Comparison of ENCODE assay signal across 8 cellular contexts in the genomic region with DNA sequence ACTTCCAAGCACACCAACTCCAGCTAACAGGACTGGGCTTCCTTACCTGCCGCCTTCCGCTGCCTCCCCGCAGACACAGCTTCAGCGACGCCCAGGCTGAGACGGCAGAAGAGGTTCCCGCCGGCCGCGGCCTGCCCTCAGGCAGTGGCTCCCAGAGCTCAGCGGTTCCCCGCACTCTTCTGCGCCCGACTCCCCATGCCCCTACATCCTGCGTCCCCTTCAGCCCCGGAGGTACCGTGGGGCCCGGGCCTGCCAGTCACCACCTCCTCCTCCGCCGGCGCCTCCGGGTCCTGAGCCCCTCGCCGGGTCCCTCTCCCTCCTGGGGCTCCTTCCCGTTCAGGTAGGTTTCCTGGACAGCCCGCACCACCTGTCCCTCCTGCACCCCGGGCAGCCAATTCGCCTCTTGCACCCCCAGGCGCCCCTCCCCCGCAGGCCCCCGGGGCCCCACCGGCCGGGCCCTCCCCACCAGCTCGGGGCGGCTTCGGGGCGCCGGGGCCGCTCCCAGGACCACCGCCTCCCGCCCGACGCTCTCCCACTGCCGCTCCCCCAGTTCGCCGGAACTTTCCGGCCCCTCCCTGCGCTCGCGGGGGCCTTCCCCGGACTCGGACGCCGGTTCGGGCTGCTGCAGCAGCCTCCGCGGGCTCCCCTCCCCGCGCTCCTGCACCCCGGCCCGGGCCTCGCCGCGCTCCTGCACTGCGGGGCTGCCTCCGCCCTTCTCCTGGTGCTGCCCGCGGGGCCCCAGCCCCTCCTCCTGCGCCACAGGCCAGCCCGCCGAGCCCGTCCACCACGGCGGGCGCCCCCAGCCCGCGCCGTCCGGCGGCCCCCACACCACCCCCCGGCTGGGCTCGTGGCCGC. TPM values are rescaled to one million over a fixed set of nuclear protein-coding genes. Genes with fewer than 3 reads are reported as not detected.
DNase-seq lines count a peak whose midpoint lies in the region; ATAC-seq, FAIRE-seq and TF ChIP-seq lines count a peak whose summit lies in the region.

A gene (minus strand): TSS at position 113 of the 855 bp plus-strand sequence. CDS start 19,963 bp downstream, outside the sequence.

- H3K36me3 ChIP-seq in HAP-1 (replicated peaks) (no peaks in the 10 kb centered on the region; the same call in 1 of the 2 replicates), pancreas (no peaks in the 10 kb centered on the region)

- intact Hi-C loops in pancreas (cut with DNase I) = no loop called here

- in situ Hi-C loops in HAP-1 (cut with MboI; ENCODE audit: low sequenced_read_pairs) = no loop called here

- H3K4me1 ChIP-seq in HAP-1 = peaks cover 26% of the 10 kb centered on the region
- H3K4me1 ChIP-seq in pancreas = peaks cover 15 to 28% (median 16%) of the 10 kb centered on the region in 3 donors

- no peak for FAIRE-seq in pancreas (lab: Jason Lieb, UNC)
- no peak for FAIRE-seq in GM12891 (lab: Jason Lieb, UNC)

- H3K27ac ChIP-seq in pancreas = peak within 1 kb of the TSS in 3 of 4 donors; percentile 1 to 58 (median 54)

- peak; percentile 6 to 35 (median 25) for ATAC-seq in pancreas

- 1 to 2% methylated on average over 63 to 83 of the region's 83 CpGs for WGBS in pancreas, 2 donors

- H3K9me3 ChIP-seq in HAP-1 (no peaks in the 10 kb centered on the region), pancreas (no peaks in the 10 kb centered on the region)

- no peak for TF ChIP-seq CTCF in pancreas (IDR thresholded peaks at IDR 0.05)

- no peak for TF ChIP-seq POLR2A in GM12891 (IDR thresholded peaks at IDR 0.05; ENCODE audit: low read depth, low read length)

- H3K4me3 ChIP-seq in HAP-1 (peak within 1 kb of the TSS; percentile 55), pancreas (peak within 1 kb of the TSS; percentile 52 to 69 (median 58))

- DNase-seq in GM03348 (ENCODE audit: low spot score) (peak; percentile 68), HAP-1 (ENCODE audit: low spot score in 2 of 2) (peak in 1 of 2 experiments; percentile 55), NCI-H69 (lab: John Stamatoyannopoulos, UW) (peak; percentile 76), activated gamma-delta T cell (lab: John Stamatoyannopoulos, UW) (peak; percentile 40), germinal center (ENCODE audit: low spot score) (peak; percentile 65), pancreas (peak in 3 of 6 donors; percentile 58 to 85 (median 77)), DMS79 treated with DMSO at 0.1 percent for 48 hours (lab: John Stamatoyannopoulos, UW) (no peak), GM12891 (ENCODE audit: insufficient read length, low spot score) (no peak)

- H3K27me3 ChIP-seq in HAP-1 (ENCODE audit: low read depth) (no peaks in the 10 kb centered on the region), pancreas (no peaks in the 10 kb centered on the region)

TF ChIP-seq in GM12891, 5 proteins besides CTCF, POLR2A, EP300 and RAD21:
- TF ChIP-seq PAX5 (IDR thresholded peaks at IDR 0.05; ENCODE audit: insufficient read depth, low read length, severe bottlenecking) (no peak), POU2F2 (IDR thresholded peaks at IDR 0.05; ENCODE audit: low read depth, low read length) (no peak), TAF1 (IDR thresholded peaks at IDR 0.05; ENCODE audit: low read depth, low read length) (no peak), SPI1 (IDR thresholded peaks at IDR 0.05; ENCODE audit: low read depth, low read length) (no peak)
TF ChIP-seq in GM12891: peak in this region for 0.

RNA-seq across cellular contexts. Expression of the gene that starts here (rescaled TPM):
- 10 to 100 TPM; 21.0 to 29.5 (median 22.5) TPM for total RNA-seq in pancreas
- 10 to 100 TPM; 72.8 to 91.2 TPM for polyA plus RNA-seq in pancreas
- polyA plus RNA-seq in GM12891 (2012; ENCODE audit: low read depth, missing spikeins) = 12.1 TPM

Comparison
In these comparisons a context has a peak if more than half of its experiments do, and no peak if none do; other contexts are left out.
1. DNase-seq: peak in GM03348 (single experiment), NCI-H69 (single experiment), activated gamma-delta T cell (single experiment) and germinal center (single experiment); none in DMS79 treated with DMSO at 0.1 percent for 48 hours (single experiment) and GM12891 (single experiment).